Comparison of ENCODE assay signal across 10 cellular contexts in genomic region chr4:24794111-24794860, GRCh38. TPM values are rescaled to one million over a fixed set of nuclear protein-coding genes. Genes with fewer than 3 reads are reported as not detected.
DNase-seq lines count a peak whose midpoint lies in the region; ATAC-seq and TF ChIP-seq lines count a peak whose summit lies in the region.
"Had no signal": no experiment of that assay in that cellular context is flagged by ENCODE, and none has a peak within 500 bp of the region (broad histone marks: within the 10 kb centered on the region; RNA-seq: fewer than 3 reads in every experiment).

No MANE protein-coding gene starts in this region.

- no peaks in the 10 kb centered on the region for H3K36me3 Mint-ChIP-seq in osteocyte (ENCODE audit: unreplicated experiment)
- no peaks in the 10 kb centered on the region for H3K36me3 Mint-ChIP-seq in natural killer cell treated with Interleukin-12 subunit alpha and Interleukin-12 subunit beta and Interleukin-15 and Interleukin-18, amount 100 ng/mL, for 72 hours
- no peaks in the 10 kb centered on the region for H3K36me3 Mint-ChIP-seq in stimulated activated naive B cell treated with anti-CD40 and anti-IgM and Interleukin-4, amounts not matched to agents 10 μg/mL and 1 μg/mL and 100 μg/mL, for 72 hours

- peak overlapping the region; percentile 52 for H3K27ac ChIP-seq in AG04450 (ENCODE audit: low read depth, low read length)

- H3K27me3 Mint-ChIP-seq in osteocyte (ENCODE audit: unreplicated experiment) = no peaks in the 10 kb centered on the region
- peaks cover 13 to 16% of the 10 kb centered on the region in 2 donors for H3K27me3 Mint-ChIP-seq in natural killer cell treated with Interleukin-12 subunit alpha and Interleukin-12 subunit beta and Interleukin-15 and Interleukin-18, amount 100 ng/mL, for 72 hours
- peaks cover 17 to 21% of the 10 kb centered on the region in 2 donors for H3K27me3 Mint-ChIP-seq in stimulated activated naive B cell treated with anti-CD40 and anti-IgM and Interleukin-4, amounts not matched to agents 10 μg/mL and 1 μg/mL and 100 μg/mL, for 72 hours

- H3K4me1 Mint-ChIP-seq in osteocyte (ENCODE audit: unreplicated experiment) = peaks cover 20% of the 10 kb centered on the region
- H3K4me1 Mint-ChIP-seq in natural killer cell treated with Interleukin-12 subunit alpha and Interleukin-12 subunit beta and Interleukin-15 and Interleukin-18, amount 100 ng/mL, for 72 hours (ENCODE audit: low read depth in 2 of 2) = no peaks in the 10 kb centered on the region
- no peaks in the 10 kb centered on the region for H3K4me1 Mint-ChIP-seq in stimulated activated naive B cell treated with anti-CD40 and anti-IgM and Interleukin-4, amounts not matched to agents 10 μg/mL and 1 μg/mL and 100 μg/mL, for 72 hours
- H3K4me1 Mint-ChIP-seq: stimulated activated naive CD8-positive, alpha-beta T cell treated with anti-CD3 and anti-CD28 coated beads, Interleukin-15, amount 100 ng/mL, for 72 hours had no signal

- peak overlapping the region; percentile 9 for H3K4me3 Mint-ChIP-seq in osteocyte (ENCODE audit: unreplicated experiment)
- H3K4me3 Mint-ChIP-seq in natural killer cell treated with Interleukin-12 subunit alpha and Interleukin-12 subunit beta and Interleukin-15 and Interleukin-18, amount 100 ng/mL, for 72 hours = no peak overlapping the region
- no peak overlapping the region for H3K4me3 Mint-ChIP-seq in stimulated activated naive B cell treated with anti-CD40 and anti-IgM and Interleukin-4, amounts not matched to agents 10 μg/mL and 1 μg/mL and 100 μg/mL, for 72 hours
- H3K4me3 Mint-ChIP-seq: stimulated activated naive CD8-positive, alpha-beta T cell treated with anti-CD3 and anti-CD28 coated beads, Interleukin-15, amount 100 ng/mL, for 72 hours had no signal

- H3K4me3 ChIP-seq in AG04450 (ENCODE audit: low read depth, low read length) = no peak overlapping the region

- H3K27me3 ChIP-seq in AG04450 (ENCODE audit: control insufficient read depth, insufficient read depth, low read length) = no peaks in the 10 kb centered on the region

- H3K27ac Mint-ChIP-seq in osteocyte (ENCODE audit: unreplicated experiment) = peak overlapping the region; percentile 58
- no peak overlapping the region for H3K27ac Mint-ChIP-seq in natural killer cell treated with Interleukin-12 subunit alpha and Interleukin-12 subunit beta and Interleukin-15 and Interleukin-18, amount 100 ng/mL, for 72 hours
- no peak overlapping the region for H3K27ac Mint-ChIP-seq in stimulated activated naive B cell treated with anti-CD40 and anti-IgM and Interleukin-4, amounts not matched to agents 10 μg/mL and 1 μg/mL and 100 μg/mL, for 72 hours

- no peak for ATAC-seq in natural killer cell treated with Interleukin-12 subunit alpha and Interleukin-12 subunit beta and Interleukin-15 and Interleukin-18, amount 100 ng/mL, for 72 hours
- ATAC-seq in stimulated activated naive B cell treated with anti-CD40 and anti-IgM and Interleukin-4, amounts not matched to agents 10 μg/mL and 1 μg/mL and 100 μg/mL, for 72 hours (replicated peaks) = no peak
- no peak for ATAC-seq in HG02798 (IDR thresholded peaks at IDR 0.05; ENCODE audit: poor library complexity, unreplicated experiment)
- ATAC-seq: stimulated activated naive CD8-positive, alpha-beta T cell treated with anti-CD3 and anti-CD28 coated beads, Interleukin-15, amount 100 ng/mL, for 72 hours had no signal

- peaks cover 2% of the 10 kb centered on the region; the same call in 1 of the 2 replicates for H3K9me3 ChIP-seq in AG04450 (ENCODE audit: control insufficient read depth, insufficient read depth, low read length)

- peaks cover under 1% of the 10 kb centered on the region for H3K9me3 Mint-ChIP-seq in osteocyte (ENCODE audit: unreplicated experiment)
- H3K9me3 Mint-ChIP-seq in natural killer cell treated with Interleukin-12 subunit alpha and Interleukin-12 subunit beta and Interleukin-15 and Interleukin-18, amount 100 ng/mL, for 72 hours = no peaks in the 10 kb centered on the region
- H3K9me3 Mint-ChIP-seq in stimulated activated naive B cell treated with anti-CD40 and anti-IgM and Interleukin-4, amounts not matched to agents 10 μg/mL and 1 μg/mL and 100 μg/mL, for 72 hours = peaks cover 0 to 1% of the 10 kb centered on the region in 2 donors
- H3K9me3 Mint-ChIP-seq: stimulated activated naive CD8-positive, alpha-beta T cell treated with anti-CD3 and anti-CD28 coated beads, Interleukin-15, amount 100 ng/mL, for 72 hours had no signal

- CTCF ChIA-PET in AG04450 (lab: Charles Lee) = interaction anchor here (1.1 to 1.4 kb wide), 4 partner anchors 9 to 518 kb away, joined by 3 to 4 read pairs (median 4); partner anchors contain the start of gene ZCCHC4

- TF ChIP-seq CTCF in AG04450 (IDR thresholded peaks at IDR 0.05; ENCODE audit: low read depth, low read length) (no peak), osteocyte (IDR thresholded peaks at IDR 0.05) (no peak)

- DNase-seq in AG04450 (ENCODE audit: low read depth, low spot score) = no peak
- DNase-seq in NOMO-1 treated with dmso at 0.1 percent for 144 hours (lab: John Stamatoyannopoulos, UW; ENCODE audit: unreplicated experiment) = peak; percentile 26
- peak; percentile 77 for DNase-seq in fibroblast of peridontal ligament (ENCODE audit: extremely low read depth)
- DNase-seq in osteocyte (ENCODE audit: extremely low spot score, unreplicated experiment) = peak; percentile 63
- no peak for DNase-seq in natural killer cell treated with Interleukin-12 subunit alpha and Interleukin-12 subunit beta and Interleukin-15 and Interleukin-18, amount 100 ng/mL, for 72 hours (ENCODE audit: low spot score)
- DNase-seq in stimulated activated naive B cell treated with anti-CD40 and anti-IgM and Interleukin-4, amounts not matched to agents 10 μg/mL and 1 μg/mL and 100 μg/mL, for 72 hours = no peak
- no peak for DNase-seq in cerebellar nuclear complex (lab: John Stamatoyannopoulos, UW)
- DNase-seq: retina; stimulated activated naive CD8-positive, alpha-beta T cell treated with anti-CD3 and anti-CD28 coated beads, Interleukin-15, amount 100 ng/mL, for 72 hours had no signal

- POLR2A ChIA-PET in AG04450 (lab: Yijun Ruan, JAX) = no interaction called here

RNA-seq across cellular contexts. Expression of gene SOD3, which starts 1.1 kb away (rescaled TPM):
- 3.8 and 6.7 TPM in 2 replicates for polyA plus RNA-seq in AG04450 (2011; rRNA removed)
- 0.61 and 0.92 TPM in 2 replicates for polyA minus RNA-seq in AG04450 (2011; rRNA and poly(A)+ RNA removed)
- total RNA-seq in osteocyte = 3.4 and 4.5 TPM in 2 replicates
- not detected for total RNA-seq in natural killer cell treated with Interleukin-12 subunit alpha and Interleukin-12 subunit beta and Interleukin-15 and Interleukin-18, amount 100 ng/mL, for 72 hours

Comparison
In these comparisons a context has a peak if more than half of its experiments do, and no peak if none do; other contexts are left out.
1. DNase-seq: peak in NOMO-1 treated with dmso at 0.1 percent for 144 hours (single experiment), fibroblast of peridontal ligament (single experiment) and osteocyte (single experiment); none in AG04450 (single experiment), natural killer cell treated with Interleukin-12 subunit alpha and Interleukin-12 subunit beta and Interleukin-15 and Interleukin-18, amount 100 ng/mL, for 72 hours (single experiment), stimulated activated naive B cell treated with anti-CD40 and anti-IgM and Interleukin-4, amounts not matched to agents 10 μg/mL and 1 μg/mL and 100 μg/mL, for 72 hours (single experiment) and cerebellar nuclear complex (0 of 2).